Comparison of ENCODE assay signal across 34 cellular contexts in the genomic region with DNA sequence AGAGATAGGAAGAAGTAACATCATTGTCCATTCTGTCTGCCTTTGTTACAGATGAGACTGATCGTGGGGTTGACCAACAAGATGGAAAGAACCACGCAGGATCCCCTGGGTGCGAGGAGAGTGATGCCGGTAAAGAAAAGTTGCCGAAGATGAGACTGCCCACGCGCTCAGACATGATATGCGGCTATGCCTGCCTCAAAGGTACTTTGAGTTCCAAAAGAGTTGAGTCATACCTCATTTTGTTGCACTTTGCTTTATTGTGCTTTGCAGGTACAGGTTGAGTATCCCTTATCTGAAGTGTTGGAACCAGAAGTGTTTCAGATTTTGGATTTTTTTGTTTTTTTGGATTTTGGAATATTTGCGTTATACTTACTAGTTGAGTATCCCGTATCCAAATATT. TPM values are rescaled to one million over a fixed set of nuclear protein-coding genes. Genes with fewer than 3 reads are reported as not detected.
"Had no signal": no experiment of that assay in that cellular context is flagged by ENCODE, and none has a peak within 500 bp of the region (broad histone marks: within the 10 kb centered on the region; RNA-seq: fewer than 3 reads in every experiment).

No MANE protein-coding gene starts in this region.

- H3K9me3 ChIP-seq: colonic mucosa, gastroesophageal sphincter, heart left ventricle, left lung, prostate gland, right atrium auricular region, suprapubic skin, transverse colon, upper lobe of right lung, uterus had no signal

- DNase-seq: colonic mucosa; effector memory CD4-positive, alpha-beta T cell; foreskin fibroblast; heart left ventricle; left cardiac atrium; left lung; mesendoderm; midbrain; naive thymus-derived CD4-positive, alpha-beta T cell; stimulated activated CD4-positive, alpha-beta T cell treated with anti-CD3 and anti-CD28 coated beads, Interleukin-12 subunit alpha, Interleukin-12 subunit beta, amount 100 ng/mL, for 4 hours; stimulated activated CD4-positive, alpha-beta T cell treated with anti-CD3 and anti-CD28 coated beads, Interleukin-1b, Interleukin-23, amount 100 ng/mL, for 48 hours; stimulated activated CD4-positive, alpha-beta T cell treated with anti-CD3 and anti-CD28 coated beads, Interleukin-4, amount 100 ng/mL, for 1 hour; stimulated activated CD8-positive, alpha-beta memory T cell treated with anti-CD3 and anti-CD28 coated beads, Interleukin-4, amount 100 ng/mL, for 48 hours; stimulated activated naive CD4-positive, alpha-beta T cell; stimulated activated naive CD8-positive, alpha-beta T cell treated with anti-CD3 and anti-CD28 coated beads, Interleukin-15, amount 100 ng/mL, for 72 hours; transverse colon; upper lobe of right lung; uterus had no signal

- H3K4me1 Mint-ChIP-seq: neural progenitor cell had no signal

- H3K4me3 Mint-ChIP-seq: dendritic cell treated with granulocyte-macrophage colony-stimulating factor and Interleukin-4, amounts not matched to agents 40 ng/mL and 50 ng/mL, for 4 days; naive thymus-derived CD4-positive, alpha-beta T cell; nephron; neural progenitor cell; stimulated activated naive CD8-positive, alpha-beta T cell treated with anti-CD3 and anti-CD28 coated beads, Interleukin-15, amount 100 ng/mL, for 72 hours had no signal

- H3K4me1 ChIP-seq: colonic mucosa, neural progenitor cell, parathyroid adenoma, suprapubic skin, uterus had no signal

- H3K27ac ChIP-seq: colonic mucosa, gastroesophageal sphincter, heart left ventricle, hepatocyte, left lung, neural progenitor cell, parathyroid adenoma, prostate gland, right atrium auricular region, suprapubic skin, transverse colon, upper lobe of right lung, uterus had no signal

- H3K27me3 Mint-ChIP-seq: dendritic cell treated with granulocyte-macrophage colony-stimulating factor and Interleukin-4, amounts not matched to agents 40 ng/mL and 50 ng/mL, for 4 days; naive thymus-derived CD4-positive, alpha-beta T cell; stimulated activated naive CD8-positive, alpha-beta T cell treated with anti-CD3 and anti-CD28 coated beads, Interleukin-15, amount 100 ng/mL, for 72 hours had no signal

- ATAC-seq: gastroesophageal sphincter; heart left ventricle; left cardiac atrium; left lung; naive thymus-derived CD4-positive, alpha-beta T cell; sciatic nerve; stimulated activated naive CD8-positive, alpha-beta T cell treated with anti-CD3 and anti-CD28 coated beads, Interleukin-15, amount 100 ng/mL, for 72 hours; upper lobe of right lung had no signal

- H3K36me3 ChIP-seq: prostate gland, uterus had no signal

- H3K9me3 Mint-ChIP-seq: dendritic cell treated with granulocyte-macrophage colony-stimulating factor and Interleukin-4, amounts not matched to agents 40 ng/mL and 50 ng/mL, for 4 days; nephron; neural progenitor cell; stimulated activated naive CD8-positive, alpha-beta T cell treated with anti-CD3 and anti-CD28 coated beads, Interleukin-15, amount 100 ng/mL, for 72 hours had no signal

- H3K4me3 ChIP-seq: colonic mucosa, gastroesophageal sphincter, heart left ventricle, hepatocyte, left lung, neural progenitor cell, prostate gland, right atrium auricular region, smooth muscle cell, suprapubic skin, transverse colon, upper lobe of right lung, uterus had no signal

- H3K27ac Mint-ChIP-seq: nephron; neural progenitor cell; stimulated activated naive CD8-positive, alpha-beta T cell treated with anti-CD3 and anti-CD28 coated beads, Interleukin-15, amount 100 ng/mL, for 72 hours had no signal

- FAIRE-seq: endothelial cell of umbilical vein had no signal

- H3K27me3 ChIP-seq: colonic mucosa, gastroesophageal sphincter, heart left ventricle, hepatocyte, left lung, neural progenitor cell, right atrium auricular region, suprapubic skin, transverse colon, upper lobe of right lung, uterus had no signal

RNA-seq across cellular contexts. Expression of a gene that starts 12.2 kb away (rescaled TPM):
- total RNA-seq: colonic mucosa, endothelial cell of umbilical vein, gastroesophageal sphincter, hepatocyte, kidney epithelial cell, left cardiac atrium, lower leg skin, lung microvascular endothelial cell, right atrium auricular region, sciatic nerve, smooth muscle cell, transverse colon, upper lobe of right lung had no signal
- polyA plus RNA-seq: endothelial cell of umbilical vein; naive thymus-derived CD4-positive, alpha-beta T cell; smooth muscle cell had no signal

RNA-seq across cellular contexts. Expression of a gene that starts 19.0 kb away (rescaled TPM):
- total RNA-seq: endothelial cell of umbilical vein, lung microvascular endothelial cell, osteoblast had no signal

RNA-seq across cellular contexts. Expression of a gene that starts 58.8 kb away (rescaled TPM):
- polyA plus RNA-seq: naive thymus-derived CD4-positive, alpha-beta T cell had no signal
